Comparison of ENCODE assay signal across 12 cellular contexts in the genomic region with DNA sequence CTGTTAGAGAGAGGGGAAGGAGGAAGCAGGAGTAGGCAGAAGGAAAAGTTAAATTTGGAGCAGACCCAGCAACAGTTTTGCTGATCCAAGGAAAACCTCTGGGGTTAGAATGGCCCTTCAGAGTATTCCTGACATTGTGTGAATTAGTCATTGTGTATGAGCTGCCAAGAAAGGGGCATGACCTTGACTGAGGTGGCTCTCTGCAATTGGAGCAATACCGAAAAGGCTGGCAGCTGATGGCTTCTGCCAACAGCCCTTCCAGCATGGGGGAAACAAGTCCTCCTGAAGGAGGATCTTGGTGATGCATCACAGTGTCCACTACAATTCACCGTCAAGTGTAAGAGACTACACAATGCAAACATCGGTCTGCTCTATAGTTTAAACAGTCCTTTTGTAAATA. TPM values are rescaled to one million over a fixed set of nuclear protein-coding genes. Genes with fewer than 3 reads are reported as not detected.
DNase-seq lines count a peak whose midpoint lies in the region; ATAC-seq, FAIRE-seq and TF ChIP-seq lines count a peak whose summit lies in the region.
"Had no signal": no experiment of that assay in that cellular context is flagged by ENCODE, and none has a peak within 500 bp of the region (broad histone marks: within the 10 kb centered on the region; RNA-seq: fewer than 3 reads in every experiment).

No MANE protein-coding gene starts in this region.

- no peaks in the 10 kb centered on the region for H3K9me3 ChIP-seq in heart left ventricle
- no peaks in the 10 kb centered on the region for H3K9me3 ChIP-seq in heart right ventricle

- H3K36me3 ChIP-seq in heart left ventricle (no peaks in the 10 kb centered on the region), heart right ventricle (no peaks in the 10 kb centered on the region)

- in situ Hi-C loops in GM13976 (cut with MboI; ENCODE audit: low sequenced_read_pairs, unreplicated experiment) = no loop called here

- no peak overlapping the region for H3K4me3 ChIP-seq in heart left ventricle
- no peak overlapping the region for H3K4me3 ChIP-seq in heart right ventricle

- ATAC-seq in heart left ventricle = peak in 3 of 4 donors; percentile 90 to 95 (median 94)
- no peak for ATAC-seq in Right ventricle myocardium inferior
- peak; percentile 90 for ATAC-seq in SK-N-SH treated with all-trans-retinoic acid at 6 μM for 48 hours
- peak in 7 of 8 donors; percentile 55 to 97 (median 89) for ATAC-seq in heart right ventricle
- no peak for ATAC-seq in HG02798 (IDR thresholded peaks at IDR 0.05; ENCODE audit: poor library complexity, unreplicated experiment)
- ATAC-seq: T-cell had no signal

- no peak for FAIRE-seq in urothelium cell line (lab: Jason Lieb, UNC)
- FAIRE-seq: endometrium had no signal

- H3K4me1 ChIP-seq in heart left ventricle (peaks cover 0 to 6% (median 0%) of the 10 kb centered on the region in 12 donors), heart right ventricle (peaks cover 0 to 7% (median 0%) of the 10 kb centered on the region in 9 donors)

- DNase-seq in heart left ventricle = peak in 4 of 5 donors; percentile 33 to 45 (median 40)
- DNase-seq in Right ventricle myocardium inferior (ENCODE audit: missing footprints) = no peak
- peak in 1 of 2 donors; percentile 45 for DNase-seq in heart right ventricle
- peak; percentile 69 for DNase-seq in urothelium cell line (ENCODE audit: low spot score)
- no peak for DNase-seq in SK-N-DZ (ENCODE audit: low spot score)
- no peak for DNase-seq in GM13976 (ENCODE audit: low spot score)
- DNase-seq: NCI-H1048, nephron progenitor cell, T-cell had no signal

- intact Hi-C loops in heart left ventricle (cut with DNase I) = no loop called here
- intact Hi-C loops in Right ventricle myocardium inferior (cut with DNase I) = no loop called here
- intact Hi-C loops in heart right ventricle (cut with DNase I) = no loop called here

- H3K27ac ChIP-seq in heart left ventricle (peak overlapping the region in 2 of 12 donors; percentile 20 to 37), heart right ventricle (peak overlapping the region in 1 of 10 donors; percentile 9)

- TF ChIP-seq CTCF in heart left ventricle (IDR thresholded peaks at IDR 0.05) = no peak
- no peak for TF ChIP-seq CTCF in heart right ventricle (IDR thresholded peaks at IDR 0.05)
- no peak for TF ChIP-seq CTCF in GM13976 (IDR thresholded peaks at IDR 0.05; ENCODE audit: borderline replicate concordance, control extremely low read depth, extremely low read depth, insufficient read depth, missing control alignments)

- H3K27me3 ChIP-seq in heart left ventricle = no peaks in the 10 kb centered on the region
- H3K27me3 ChIP-seq in heart right ventricle = no peaks in the 10 kb centered on the region

- TF ChIP-seq POLR2A in heart left ventricle (IDR thresholded peaks at IDR 0.05) = no peak

- 57 to 65% (median 59%) methylated on average over 3 of the region's 3 CpGs for WGBS in heart left ventricle, 4 donors
- WGBS in heart right ventricle, 2 donors = 55 to 61% methylated on average over 3 of the region's 3 CpGs

TF ChIP-seq in SK-N-SH treated with all-trans-retinoic acid at 6 μM for 48 hours, 23 proteins besides CTCF, POLR2A, EP300 and RAD21:
- no peak for TF ChIP-seq ISL1 (CRISPR knock-in tag; IDR thresholded peaks at IDR 0.05)
- TF ChIP-seq ZFP3 (CRISPR knock-in tag; IDR thresholded peaks at IDR 0.05) = no peak
- TF ChIP-seq TCF4 (CRISPR knock-in tag; IDR thresholded peaks at IDR 0.05; ENCODE audit: borderline replicate concordance) = no peak
- no peak for TF ChIP-seq SNAI2 (CRISPR knock-in tag; IDR thresholded peaks at IDR 0.05)
- TF ChIP-seq ARNTL (CRISPR knock-in tag; IDR thresholded peaks at IDR 0.05; ENCODE audit: borderline replicate concordance, low read depth) = no peak

RNA-seq across cellular contexts. Expression of gene WASL, which starts 20.6 kb away (rescaled TPM):
- total RNA-seq in heart left ventricle (10 to 100 TPM; 20.1 to 30.3 (median 26.4) TPM), Right ventricle myocardium inferior (28.4 TPM), heart right ventricle (10 to 100 TPM; 21.6 to 30.0 (median 25.2) TPM)
- polyA plus RNA-seq in heart left ventricle (10 to 100 TPM; 11.2 to 23.3 TPM), heart right ventricle (10 to 100 TPM; 10.7 to 15.0 TPM)
- polyA plus RNA-seq in SK-N-DZ (2014; cell fraction: cytosol; rRNA removed) = 16.2 and 19.5 TPM in 2 replicates
- polyA plus RNA-seq in SK-N-DZ (2014; cell fraction: nucleus; rRNA removed) = 7.9 and 10.3 TPM in 2 replicates

Comparison
In these comparisons a context has a peak if more than half of its experiments do, and no peak if none do; other contexts are left out.
1. ATAC-seq: peak in heart left ventricle (3 of 4), SK-N-SH treated with all-trans-retinoic acid at 6 μM for 48 hours (single experiment) and heart right ventricle (7 of 8); none in Right ventricle myocardium inferior (single experiment) and HG02798 (single experiment).
2. DNase-seq: peak in heart left ventricle (4 of 5) and urothelium cell line (single experiment); none in Right ventricle myocardium inferior (single experiment), SK-N-DZ (single experiment) and GM13976 (single experiment).